Comparison of ENCODE assay signal across 15 cellular contexts in genomic region chr1:195591917-195592672, GRCh38.
DNase-seq lines count a peak whose midpoint lies in the region; ATAC-seq, FAIRE-seq and TF ChIP-seq lines count a peak whose summit lies in the region.
"Had no signal": no experiment of that assay in that cellular context is flagged by ENCODE, and none has a peak within 500 bp of the region (broad histone marks: within the 10 kb centered on the region; RNA-seq: fewer than 3 reads in every experiment).

No MANE protein-coding gene starts in this region.

- no peaks in the 10 kb centered on the region for H3K27me3 ChIP-seq in BJ (ENCODE audit: control insufficient read depth, insufficient read depth, low read length)
- no peaks in the 10 kb centered on the region for H3K27me3 ChIP-seq in astrocyte (ENCODE audit: insufficient read depth, low read length)
- H3K27me3 ChIP-seq: left lung had no signal

- H3K9me3 ChIP-seq in astrocyte (ENCODE audit: insufficient read depth, low read depth, low read length): no peaks in the 10 kb centered on the region

- no peak overlapping the region for H3K4me3 Mint-ChIP-seq in astrocyte (ENCODE audit: unreplicated experiment)
- H3K4me3 Mint-ChIP-seq in activated CD8-positive, alpha-beta memory T cell treated with anti-CD3 and anti-CD28 coated beads, Interleukin-2, amount 10 ng/mL, durations not matched to agents 7 days and 5 days: no peak overlapping the region
- H3K4me3 Mint-ChIP-seq: CD8-positive, alpha-beta T cell had no signal

- peaks cover 11% of the 10 kb centered on the region for H3K4me1 ChIP-seq in astrocyte (ENCODE audit: insufficient read depth, low read length)
- H3K4me1 ChIP-seq: left lung had no signal

- peaks cover 3% of the 10 kb centered on the region for H3K4me1 Mint-ChIP-seq in astrocyte (ENCODE audit: low read depth, unreplicated experiment)
- no peaks in the 10 kb centered on the region for H3K4me1 Mint-ChIP-seq in activated CD8-positive, alpha-beta memory T cell treated with anti-CD3 and anti-CD28 coated beads, Interleukin-2, amount 10 ng/mL, durations not matched to agents 7 days and 5 days

- H3K4me3 ChIP-seq in BJ (ENCODE audit: low read depth, low read length) (no peak overlapping the region), astrocyte (ENCODE audit: insufficient read depth, low read depth, low read length) (no peak overlapping the region)
- H3K4me3 ChIP-seq: left lung had no signal

- peak overlapping the region; percentile 95 for H3K27ac ChIP-seq in astrocyte (ENCODE audit: low read depth, low read length)
- H3K27ac ChIP-seq: left lung had no signal

- H3K27ac Mint-ChIP-seq in astrocyte (ENCODE audit: unreplicated experiment): peak overlapping the region; percentile 13
- no peak overlapping the region for H3K27ac Mint-ChIP-seq in activated CD8-positive, alpha-beta memory T cell treated with anti-CD3 and anti-CD28 coated beads, Interleukin-2, amount 10 ng/mL, durations not matched to agents 7 days and 5 days
- H3K27ac Mint-ChIP-seq: CD8-positive, alpha-beta T cell had no signal

- H3K9ac ChIP-seq in astrocyte (ENCODE audit: low read length): peak overlapping the region; percentile 79

- H3K36me3 ChIP-seq in BJ (ENCODE audit: control insufficient read depth, insufficient read depth, low read length): no peaks in the 10 kb centered on the region
- H3K36me3 ChIP-seq in astrocyte (ENCODE audit: insufficient read depth, low read length): no peaks in the 10 kb centered on the region
- H3K36me3 ChIP-seq: left lung had no signal

- H3K9me3 Mint-ChIP-seq in astrocyte (ENCODE audit: unreplicated experiment): no peaks in the 10 kb centered on the region
- H3K9me3 Mint-ChIP-seq in activated CD8-positive, alpha-beta memory T cell treated with anti-CD3 and anti-CD28 coated beads, Interleukin-2, amount 10 ng/mL, durations not matched to agents 7 days and 5 days (ENCODE audit: low read depth): no peaks in the 10 kb centered on the region

- H3K36me3 Mint-ChIP-seq in astrocyte (ENCODE audit: low read depth, unreplicated experiment): no peaks in the 10 kb centered on the region
- H3K36me3 Mint-ChIP-seq in activated CD8-positive, alpha-beta memory T cell treated with anti-CD3 and anti-CD28 coated beads, Interleukin-2, amount 10 ng/mL, durations not matched to agents 7 days and 5 days: no peaks in the 10 kb centered on the region
- H3K36me3 Mint-ChIP-seq: CD8-positive, alpha-beta T cell had no signal

- peak overlapping the region; percentile 42 for H2AFZ ChIP-seq in astrocyte (ENCODE audit: low read depth, low read length)

- no peaks in the 10 kb centered on the region for H3K27me3 Mint-ChIP-seq in astrocyte (ENCODE audit: low read depth, unreplicated experiment)
- no peaks in the 10 kb centered on the region for H3K27me3 Mint-ChIP-seq in activated CD8-positive, alpha-beta memory T cell treated with anti-CD3 and anti-CD28 coated beads, Interleukin-2, amount 10 ng/mL, durations not matched to agents 7 days and 5 days

- no peaks in the 10 kb centered on the region for H3K79me2 ChIP-seq in astrocyte (ENCODE audit: insufficient read depth, low read length)

- CTCF ChIA-PET in BJ (lab: Yijun Ruan, JAX): no interaction called here
- CTCF ChIA-PET in activated CD8-positive, alpha-beta memory T cell treated with anti-CD3 and anti-CD28 coated beads, Interleukin-2, amount 10 ng/mL, durations not matched to agents 7 days and 5 days (lab: Charles Lee): no interaction called here

- peak; percentile 86 for TF ChIP-seq EP300 in Ishikawa (IDR thresholded peaks at IDR 0.05; ENCODE audit: borderline replicate concordance)

- no peak for ATAC-seq in activated CD8-positive, alpha-beta memory T cell treated with anti-CD3 and anti-CD28 coated beads, Interleukin-2, amount 10 ng/mL, durations not matched to agents 7 days and 5 days
- ATAC-seq: CD8-positive, alpha-beta T cell; left lung had no signal

- no peak for TF ChIP-seq RAD21 in Ishikawa (IDR thresholded peaks at IDR 0.05; ENCODE audit: low read depth)

- peak; percentile 64 for FAIRE-seq in astrocyte (lab: Jason Lieb, UNC)
- FAIRE-seq: GM12891 had no signal

- POLR2A ChIA-PET in BJ (lab: Charles Lee): interaction anchor here (0.6 kb wide), 1 partner anchor 53 kb away, joined by 10 read pairs; no protein-coding TSS in a partner anchor

- peak overlapping the region; percentile 73 for H3K4me2 ChIP-seq in astrocyte (ENCODE audit: low read length)

- DNase-seq in BJ (ENCODE audit: low read depth) (peak; percentile 96), astrocyte (ENCODE audit: low read depth) (peak; percentile 76), kidney tubule cell (ENCODE audit: low spot score) (peak; percentile 81), superior temporal gyrus (ENCODE audit: extremely low spot score) (no peak), 8988T (no peak)
- no peak for DNase-seq in activated CD8-positive, alpha-beta memory T cell treated with anti-CD3 and anti-CD28 coated beads, Interleukin-2, amount 10 ng/mL, durations not matched to agents 7 days and 5 days
- DNase-seq in stimulated activated naive CD4-positive, alpha-beta T cell (lab: John Stamatoyannopoulos, UW): no peak
- DNase-seq: CD8-positive, alpha-beta T cell; left lung; NCI-H1092 treated with DMSO at 0.1 percent for 48 hours; nucleus accumbens; stimulated activated CD4-positive, alpha-beta T cell treated with anti-CD3 and anti-CD28 coated beads, Interleukin-4, amount 100 ng/mL, for 24 hours; substantia nigra had no signal

- TF ChIP-seq CTCF in BJ (IDR thresholded peaks at IDR 0.05; ENCODE audit: insufficient read depth, low read depth, low read length) (no peak), astrocyte (IDR thresholded peaks at IDR 0.05; ENCODE audit: insufficient read depth, low read depth, low read length) (no peak)

- H4K20me1 ChIP-seq in astrocyte (ENCODE audit: insufficient read depth, low read length): no peaks in the 10 kb centered on the region

TF ChIP-seq in Ishikawa, 13 proteins besides CTCF, POLR2A, EP300 and RAD21:
- TF ChIP-seq CEBPB (IDR thresholded peaks at IDR 0.05) (0 out of 2 replicates have a peak, but pooled peaks have one; percentile 7), FOXM1 (IDR thresholded peaks at IDR 0.05; ENCODE audit: borderline replicate concordance, low read depth) (peak; percentile 49; the same call in 1 of the 2 replicates), ZBTB7A (IDR thresholded peaks at IDR 0.05; ENCODE audit: low read depth) (no peak), TEAD4 (IDR thresholded peaks at IDR 0.05) (peak; percentile 81), TCF12 (IDR thresholded peaks at IDR 0.05; ENCODE audit: low read depth) (peak; percentile 61), REST (IDR thresholded peaks at IDR 0.05; ENCODE audit: low read depth) (no peak)
TF ChIP-seq in Ishikawa: peak in this region for 4.

Comparison
In these comparisons a context has a peak if more than half of its experiments do, and no peak if none do; other contexts are left out.
1. DNase-seq: peak in BJ (single experiment), astrocyte (single experiment) and kidney tubule cell (single experiment); none in superior temporal gyrus (single experiment), activated CD8-positive, alpha-beta memory T cell treated with anti-CD3 and anti-CD28 coated beads, Interleukin-2, amount 10 ng/mL, durations not matched to agents 7 days and 5 days (single experiment), 8988T (single experiment) and stimulated activated naive CD4-positive, alpha-beta T cell (0 of 6).